In genomic region chr1:193156117-193156825, GRCh38 we compare ENCODE assay signal across 1 cellular context.
TF ChIP-seq lines count a peak whose summit lies in the region.

No MANE protein-coding gene starts in this region.

TF ChIP-seq in HCT116, 20 proteins besides CTCF, POLR2A, EP300 and RAD21 (continued from another document):
- TF ChIP-seq SP1 (IDR thresholded peaks at IDR 0.05; ENCODE audit: low read depth) (no peak), YY1 (IDR thresholded peaks at IDR 0.05; ENCODE audit: extremely low read depth, insufficient replicate concordance, low read depth, low read length) (no peak), SIN3A (IDR thresholded peaks at IDR 0.05; ENCODE audit: low read depth) (no peak), EZH2phosphoT487 (IDR thresholded peaks at IDR 0.05; ENCODE audit: borderline replicate concordance) (no peak), REST (IDR thresholded peaks at IDR 0.05; ENCODE audit: low read depth) (no peak), ZNF274 (IDR thresholded peaks at IDR 0.05; ENCODE audit: low read depth, low read length) (no peak), ZFX (IDR thresholded peaks at IDR 0.05) (no peak), SRF (IDR thresholded peaks at IDR 0.05; ENCODE audit: low read depth) (no peak)
- TF ChIP-seq, protein P1, sequence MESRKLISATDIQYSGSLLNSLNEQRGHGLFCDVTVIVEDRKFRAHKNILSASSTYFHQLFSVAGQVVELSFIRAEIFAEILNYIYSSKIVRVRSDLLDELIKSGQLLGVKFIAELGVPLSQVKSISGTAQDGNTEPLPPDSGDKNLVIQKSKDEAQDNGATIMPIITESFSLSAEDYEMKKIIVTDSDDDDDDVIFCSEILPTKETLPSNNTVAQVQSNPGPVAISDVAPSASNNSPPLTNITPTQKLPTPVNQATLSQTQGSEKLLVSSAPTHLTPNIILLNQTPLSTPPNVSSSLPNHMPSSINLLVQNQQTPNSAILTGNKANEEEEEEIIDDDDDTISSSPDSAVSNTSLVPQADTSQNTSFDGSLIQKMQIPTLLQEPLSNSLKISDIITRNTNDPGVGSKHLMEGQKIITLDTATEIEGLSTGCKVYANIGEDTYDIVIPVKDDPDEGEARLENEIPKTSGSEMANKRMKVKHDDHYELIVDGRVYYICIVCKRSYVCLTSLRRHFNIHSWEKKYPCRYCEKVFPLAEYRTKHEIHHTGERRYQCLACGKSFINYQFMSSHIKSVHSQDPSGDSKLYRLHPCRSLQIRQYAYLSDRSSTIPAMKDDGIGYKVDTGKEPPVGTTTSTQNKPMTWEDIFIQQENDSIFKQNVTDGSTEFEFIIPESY (IDR thresholded peaks at IDR 0.05; ENCODE audit: extremely low read depth, insufficient replicate concordance, low read length): no peak
